Comparison of ENCODE assay signal across 11 cellular contexts in the genomic region with DNA sequence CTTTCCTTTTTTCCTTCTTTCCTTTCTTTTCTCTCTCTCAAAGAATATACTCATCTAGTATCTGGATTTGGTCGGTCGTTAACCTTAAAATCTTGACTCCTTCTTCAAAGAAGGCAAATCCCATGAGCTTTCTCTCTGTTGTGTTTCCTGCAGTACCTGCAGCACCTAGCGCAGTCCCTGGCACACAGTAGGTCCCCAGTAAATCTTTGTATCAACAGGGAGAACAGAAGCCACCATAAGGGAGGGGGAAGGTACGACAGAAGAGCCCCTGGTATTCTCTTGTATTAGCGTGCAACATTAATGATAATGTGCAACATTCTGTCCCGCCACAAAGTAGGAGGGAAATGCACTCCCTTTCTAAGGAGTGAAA.
DNase-seq lines count a peak whose midpoint lies in the region; ATAC-seq and TF ChIP-seq lines count a peak whose summit lies in the region.
"Had no signal": no experiment of that assay in that cellular context is flagged by ENCODE, and none has a peak within 500 bp of the region (broad histone marks: within the 10 kb centered on the region; RNA-seq: fewer than 3 reads in every experiment).

No MANE protein-coding gene starts in this region.

- H3K4me3 ChIP-seq in fibroblast of mammary gland (ENCODE audit: control insufficient read depth, low read depth, low read length) (peak overlapping the region; percentile 62), osteoblast (ENCODE audit: insufficient read depth, low read length) (no peak overlapping the region), vagina (peak overlapping the region; percentile 50 to 52)

- TF ChIP-seq POLR2A in vagina (IDR thresholded peaks at IDR 0.05), result no peak

- peak overlapping the region; percentile 67 for H3K4me2 ChIP-seq in osteoblast (ENCODE audit: insufficient read depth, low read length)

- H3K27me3 ChIP-seq in osteoblast (ENCODE audit: insufficient read depth, low read length), result no peaks in the 10 kb centered on the region
- no peaks in the 10 kb centered on the region for H3K27me3 ChIP-seq in vagina

- H3K27ac ChIP-seq in osteoblast (ENCODE audit: low read depth, low read length) (no peak overlapping the region), vagina (peak overlapping the region; percentile 65)

- no peaks in the 10 kb centered on the region for H3K9me3 ChIP-seq in osteoblast (ENCODE audit: low read depth, low read length)
- H3K9me3 ChIP-seq in vagina, result no peaks in the 10 kb centered on the region

- H3K4me1 ChIP-seq in osteoblast (ENCODE audit: insufficient read depth, low read length), result no peaks in the 10 kb centered on the region
- no peaks in the 10 kb centered on the region for H3K4me1 ChIP-seq in vagina

- TF ChIP-seq CTCF in natural killer cell (IDR thresholded peaks at IDR 0.05) (no peak), fibroblast of mammary gland (conservative IDR thresholded peaks at IDR 0.05; ENCODE audit: control insufficient read depth, insufficient read depth, low read depth, low read length) (no peak), osteoblast (IDR thresholded peaks at IDR 0.05; ENCODE audit: extremely low read depth, low read depth, low read length) (no peak), vagina (IDR thresholded peaks at IDR 0.05) (no peak)

- H2AFZ ChIP-seq in osteoblast (ENCODE audit: low read length), result no peak overlapping the region

- no peaks in the 10 kb centered on the region for H3K79me2 ChIP-seq in osteoblast (ENCODE audit: insufficient read depth, low read length)

- intact Hi-C loops in natural killer cell (cut with micrococcal nuclease), result no loop called here
- intact Hi-C loops in vagina (cut with DNase I), result no loop called here

- peaks cover 10 to 13% of the 10 kb centered on the region in 2 donors for H3K4me1 Mint-ChIP-seq in natural killer cell
- peaks cover 4 to 7% of the 10 kb centered on the region in 2 donors for H3K4me1 Mint-ChIP-seq in natural killer cell treated with Interleukin-12 subunit alpha and Interleukin-12 subunit beta and Interleukin-15 and Interleukin-18, amount 100 ng/mL, for 72 hours (ENCODE audit: low read depth in 2 of 2)

- no peaks in the 10 kb centered on the region for H3K36me3 Mint-ChIP-seq in natural killer cell
- no peaks in the 10 kb centered on the region for H3K36me3 Mint-ChIP-seq in natural killer cell treated with Interleukin-12 subunit alpha and Interleukin-12 subunit beta and Interleukin-15 and Interleukin-18, amount 100 ng/mL, for 72 hours

- peak overlapping the region; percentile 35 for H3K4me3 Mint-ChIP-seq in natural killer cell
- H3K4me3 Mint-ChIP-seq in natural killer cell treated with Interleukin-12 subunit alpha and Interleukin-12 subunit beta and Interleukin-15 and Interleukin-18, amount 100 ng/mL, for 72 hours, result no peak overlapping the region
- H3K4me3 Mint-ChIP-seq: activated T-cell treated with anti-CD3 and anti-CD28 coated beads, Interleukin-2, amount 50 U/mL, for 72 hours had no signal

- H4K20me1 ChIP-seq in osteoblast (ENCODE audit: insufficient read depth, low read length), result no peaks in the 10 kb centered on the region

- H3K27me3 Mint-ChIP-seq in natural killer cell (ENCODE audit: low read depth in 2 of 2), result peaks cover 0 to 15% of the 10 kb centered on the region in 2 donors
- peaks cover 0 to 9% of the 10 kb centered on the region in 2 donors for H3K27me3 Mint-ChIP-seq in natural killer cell treated with Interleukin-12 subunit alpha and Interleukin-12 subunit beta and Interleukin-15 and Interleukin-18, amount 100 ng/mL, for 72 hours

- DNase-seq in natural killer cell, result no peak
- no peak for DNase-seq in natural killer cell treated with Interleukin-12 subunit alpha and Interleukin-12 subunit beta and Interleukin-15 and Interleukin-18, amount 100 ng/mL, for 72 hours (ENCODE audit: low spot score)
- DNase-seq in fibroblast of mammary gland (ENCODE audit: low read depth), result no peak
- no peak for DNase-seq in osteoblast (ENCODE audit: insufficient read length, low spot score, missing footprints)
- no peak for DNase-seq in vagina (ENCODE audit: extremely low spot score in 2 of 2)
- DNase-seq in DMS 273 treated with DMSO at 0.1 percent for 48 hours (lab: John Stamatoyannopoulos, UW), result no peak
- no peak for DNase-seq in NCI-H2029 treated with DMSO at 0.1 percent for 48 hours (lab: John Stamatoyannopoulos, UW)
- DNase-seq in HT-29 (ENCODE audit: low spot score), result no peak
- DNase-seq: activated T-cell treated with anti-CD3 and anti-CD28 coated beads, Interleukin-2, amount 50 U/mL, for 72 hours; central memory CD4-positive, alpha-beta T cell; NCI-H146 had no signal

- H3K27ac Mint-ChIP-seq in natural killer cell, result no peak overlapping the region
- no peak overlapping the region for H3K27ac Mint-ChIP-seq in natural killer cell treated with Interleukin-12 subunit alpha and Interleukin-12 subunit beta and Interleukin-15 and Interleukin-18, amount 100 ng/mL, for 72 hours
- H3K27ac Mint-ChIP-seq: activated T-cell treated with anti-CD3 and anti-CD28 coated beads, Interleukin-2, amount 50 U/mL, for 72 hours had no signal

- no peaks in the 10 kb centered on the region for H3K9me3 Mint-ChIP-seq in natural killer cell
- no peaks in the 10 kb centered on the region for H3K9me3 Mint-ChIP-seq in natural killer cell treated with Interleukin-12 subunit alpha and Interleukin-12 subunit beta and Interleukin-15 and Interleukin-18, amount 100 ng/mL, for 72 hours
- H3K9me3 Mint-ChIP-seq: activated T-cell treated with anti-CD3 and anti-CD28 coated beads, Interleukin-2, amount 50 U/mL, for 72 hours had no signal

- H3K36me3 ChIP-seq in osteoblast (ENCODE audit: insufficient read depth, low read length), result no peaks in the 10 kb centered on the region
- no peaks in the 10 kb centered on the region for H3K36me3 ChIP-seq in vagina

- ATAC-seq in natural killer cell, result no peak
- no peak for ATAC-seq in natural killer cell treated with Interleukin-12 subunit alpha and Interleukin-12 subunit beta and Interleukin-15 and Interleukin-18, amount 100 ng/mL, for 72 hours
